In the genomic region with DNA sequence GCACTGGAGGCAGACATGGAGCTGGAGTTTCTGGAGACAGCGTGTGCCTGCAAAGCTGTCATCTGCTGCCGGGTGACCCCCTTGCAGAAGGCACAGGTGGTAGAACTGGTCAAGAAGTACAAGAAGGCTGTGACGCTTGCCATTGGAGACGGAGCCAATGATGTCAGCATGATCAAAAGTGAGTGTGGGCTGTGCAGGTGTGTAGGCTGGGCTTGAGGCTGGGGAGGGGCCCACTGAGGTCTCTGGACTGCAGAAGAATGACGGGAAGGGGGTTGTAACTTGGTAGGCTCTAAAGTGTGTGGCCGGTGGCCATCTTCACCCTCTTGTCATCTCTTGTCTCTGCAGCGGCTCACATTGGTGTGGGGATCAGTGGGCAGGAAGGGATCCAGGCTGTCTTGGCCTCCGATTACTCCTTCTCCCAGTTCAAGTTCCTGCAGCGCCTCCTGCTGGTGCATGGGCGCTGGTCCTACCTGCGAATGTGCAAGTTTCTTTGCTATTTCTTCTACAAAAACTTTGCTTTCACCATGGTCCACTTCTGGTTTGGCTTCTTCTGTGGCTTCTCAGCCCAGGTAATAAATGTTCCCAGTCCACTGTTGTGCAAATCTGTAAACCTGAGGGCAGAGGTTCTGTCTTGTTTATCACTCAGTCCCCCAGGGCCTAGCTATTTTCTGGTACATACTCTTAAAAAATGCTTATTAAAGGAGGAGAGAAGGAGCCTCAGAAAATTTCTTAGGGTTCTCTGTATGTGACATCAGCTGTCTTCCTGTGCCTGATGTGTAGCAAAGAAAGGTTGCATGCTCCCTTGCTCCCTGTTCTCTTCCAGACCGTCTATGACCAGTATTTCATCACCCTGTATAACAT, we compare ENCODE assay signal across 9 cellular contexts. TPM values are rescaled to one million over a fixed set of nuclear protein-coding genes. Genes with fewer than 3 reads are reported as not detected.
DNase-seq lines count a peak whose midpoint lies in the region; ATAC-seq, FAIRE-seq and TF ChIP-seq lines count a peak whose summit lies in the region.
"Had no signal": no experiment of that assay in that cellular context is flagged by ENCODE, and none has a peak within 500 bp of the region (broad histone marks: within the 10 kb centered on the region; RNA-seq: fewer than 3 reads in every experiment).

No MANE protein-coding gene starts in this region.

- no peaks in the 10 kb centered on the region for H4K20me1 ChIP-seq in H9 (ENCODE audit: control insufficient read depth, insufficient read depth, insufficient read length)

- H3K4me1 ChIP-seq in H9 (ENCODE audit: insufficient read depth, low read length), result no peaks in the 10 kb centered on the region
- H3K4me1 ChIP-seq in mesenchymal stem cell (ENCODE audit: control insufficient read depth, insufficient read depth, low read depth, low read length), result peaks cover 5% of the 10 kb centered on the region
- H3K4me1 ChIP-seq in transverse colon, result peaks cover 0 to 4% (median 0%) of the 10 kb centered on the region in 4 donors

- H3K79me1 ChIP-seq in H9 (ENCODE audit: insufficient read depth, low read depth, low read length, poor library complexity, severe bottlenecking), result no peaks in the 10 kb centered on the region
- no peaks in the 10 kb centered on the region for H3K79me1 ChIP-seq in mesenchymal stem cell (replicated peaks; ENCODE audit: low read length, poor library complexity, severe bottlenecking)

- no peak for TF ChIP-seq EP300 in transverse colon (IDR thresholded peaks at IDR 0.05; ENCODE audit: low read depth)

- no peak overlapping the region for H3K14ac ChIP-seq in H9 (ENCODE audit: insufficient read depth, low read length)
- no peak overlapping the region for H3K14ac ChIP-seq in mesenchymal stem cell (ENCODE audit: low read length in 2 of 2)

- no peak overlapping the region for H3K27ac ChIP-seq in H9 (ENCODE audit: insufficient read length, low read depth, low read length)
- no peak overlapping the region for H3K27ac ChIP-seq in brain microvascular endothelial cell
- no peak overlapping the region for H3K27ac ChIP-seq in mesenchymal stem cell (ENCODE audit: low read length, poor library complexity, severe bottlenecking)
- no peak overlapping the region for H3K27ac ChIP-seq in transverse colon
- H3K27ac ChIP-seq: epithelial cell of prostate had no signal

- POLR2A ChIA-PET in AG04449 (lab: Yijun Ruan, JAX), result interaction anchor here (0.9 kb wide), 1 partner anchor 23 kb away, joined by 3 read pairs; no protein-coding TSS in a partner anchor

- H3K4me3 Mint-ChIP-seq in H9, result peak overlapping the region in 1 of 2 experiments; percentile 12; a peak in 1 of 5 replicates

- no peak overlapping the region for H3K4me3 ChIP-seq in AG04449 (ENCODE audit: low read depth, low read length)
- H3K4me3 ChIP-seq in brain microvascular endothelial cell (ENCODE audit: low read depth, low read length), result no peak overlapping the region
- no peak overlapping the region for H3K4me3 ChIP-seq in mesenchymal stem cell (ENCODE audit: insufficient read depth in 1 of 2, low read depth in 1 of 2, low read length in 2 of 2)
- H3K4me3 ChIP-seq in transverse colon, result no peak overlapping the region

- TF ChIP-seq CTCF in AG04449 (IDR thresholded peaks at IDR 0.05; ENCODE audit: insufficient read depth, low read length, missing control alignments) (peak; percentile 67), H9 (conservative IDR thresholded peaks at IDR 0.05) (peak; percentile 93), brain microvascular endothelial cell (IDR thresholded peaks at IDR 0.05; ENCODE audit: low read depth, low read length, missing control alignments) (peak; percentile 87), transverse colon (IDR thresholded peaks at IDR 0.05) (peak in 4 of 5 experiments; percentile 36 to 52 (median 46))

- TF ChIP-seq POLR2A in transverse colon (IDR thresholded peaks at IDR 0.05), result no peak

- H4K5ac ChIP-seq in H9 (ENCODE audit: insufficient read length, low read depth, low read length), result no peak overlapping the region

- H3K9ac ChIP-seq in H9 (ENCODE audit: extremely low read depth, insufficient read length, low read length) (no peak overlapping the region), mesenchymal stem cell (ENCODE audit: low read length) (no peak overlapping the region)

- H2BK5ac ChIP-seq in H9 (ENCODE audit: insufficient read length, low read length), result no peak overlapping the region
- no peak overlapping the region for H2BK5ac ChIP-seq in mesenchymal stem cell (ENCODE audit: low read depth, low read length, poor library complexity, severe bottlenecking)

- H2BK120ac ChIP-seq in H9 (ENCODE audit: low read depth, low read length, poor library complexity, severe bottlenecking), result no peak overlapping the region
- H2BK120ac ChIP-seq in mesenchymal stem cell (ENCODE audit: low read depth, low read length), result no peak overlapping the region

- FAIRE-seq in TTC549 (lab: Jason Lieb, UNC), result peak; percentile 86

- H3K23ac ChIP-seq in H9 (ENCODE audit: insufficient read length, low read depth, low read length), result no peak overlapping the region
- H3K23ac ChIP-seq in mesenchymal stem cell (ENCODE audit: low read length in 2 of 2), result no peak overlapping the region

- no peaks in the 10 kb centered on the region for H3K79me2 ChIP-seq in H9 (ENCODE audit: insufficient read depth, low read length)

- in situ Hi-C loops in brain microvascular endothelial cell (cut with HindIII; ENCODE audit: low pct_ligation_motif_present, low sequenced_read_pairs) (loop anchor here (25.0 kb wide), 1 partner anchor 108 kb away; no protein-coding TSS in a partner anchor), transverse colon (cut with MboI; ENCODE audit: low pct_ligation_motif_present in 1 of 4, low pct_unique_long_range_greater_than_20kb in 1 of 4, low sequenced_read_pairs in 3 of 4) (no loop called here)

- H2BK12ac ChIP-seq in H9 (ENCODE audit: insufficient read length, low read depth, low read length), result no peak overlapping the region
- no peak overlapping the region for H2BK12ac ChIP-seq in mesenchymal stem cell (ENCODE audit: low read length in 2 of 2)

- ATAC-seq in GM21526 (IDR thresholded peaks at IDR 0.05; ENCODE audit: low FRiP score, unreplicated experiment) (no peak), GM21717 (IDR thresholded peaks at IDR 0.05; ENCODE audit: unreplicated experiment) (no peak)

- CTCF ChIA-PET in AG04449 (lab: Yijun Ruan, JAX), result interaction anchor here (0.7 to 23.5 kb wide), 4 partner anchors 10 to 16 kb away, joined by 3 to 546 read pairs (median 4); partner anchors contain the start of genes AQP10 and ATP8B2

- H3K18ac ChIP-seq in H9 (ENCODE audit: insufficient read length, low read depth, low read length) (no peak overlapping the region), mesenchymal stem cell (ENCODE audit: low read depth in 1 of 2, low read length in 2 of 2) (no peak overlapping the region)

- intact Hi-C loops in transverse colon (cut with DNase I; ENCODE audit: low total_unique reads), result no loop called here

- H2AK5ac ChIP-seq in H9 (ENCODE audit: insufficient read length, low read length) (no peak overlapping the region), mesenchymal stem cell (ENCODE audit: low read length, severe bottlenecking) (no peak overlapping the region)

- no peak overlapping the region; the same call in 1 of the 2 replicates for H2BK15ac ChIP-seq in H9 (ENCODE audit: low read depth, low read length)
- no peak overlapping the region for H2BK15ac ChIP-seq in mesenchymal stem cell (ENCODE audit: low read depth, poor library complexity, severe bottlenecking)

- H3K36me3 Mint-ChIP-seq in H9 (ENCODE audit: insufficient read depth in 1 of 3, low read depth in 3 of 3), result peaks cover 55 to 89% (median 86%) of the 10 kb centered on the region in 3 experiments

- H4K91ac ChIP-seq in H9 (ENCODE audit: insufficient read length, low read depth, low read length) (no peak overlapping the region), mesenchymal stem cell (ENCODE audit: low read length) (no peak overlapping the region)

- no peak for DNase-seq in AG04449 (ENCODE audit: low read depth, low spot score)
- peak; percentile 80 for DNase-seq in H9
- peak; percentile 18 for DNase-seq in brain microvascular endothelial cell
- DNase-seq in mesenchymal stem cell, result peak; percentile 45
- peak; percentile 57 for DNase-seq in transverse colon

- H3K36me3 ChIP-seq in brain microvascular endothelial cell (replicated peaks) (peaks cover 88% of the 10 kb centered on the region), mesenchymal stem cell (ENCODE audit: control insufficient read depth in 1 of 2, insufficient read depth in 2 of 2, low read depth in 1 of 2, low read length in 2 of 2) (peaks cover 89 to 96% of the 10 kb centered on the region in 2 experiments), transverse colon (peaks cover 0 to 9% (median 0%) of the 10 kb centered on the region in 4 donors)

- peak overlapping the region in 2 of 3 experiments; percentile 44 to 68; a peak in 2 of 7 replicates for H3K27ac Mint-ChIP-seq in H9

- no peak overlapping the region for H3K4ac ChIP-seq in H9 (ENCODE audit: low read depth, low read length)
- H3K4ac ChIP-seq in mesenchymal stem cell (ENCODE audit: low read depth in 1 of 2, low read length in 2 of 2), result no peak overlapping the region

- H3K9me3 Mint-ChIP-seq in H9, result no peaks in the 10 kb centered on the region

- no peaks in the 10 kb centered on the region for H3K27me3 ChIP-seq in H9 (ENCODE audit: insufficient read depth, low read length)
- no peaks in the 10 kb centered on the region for H3K27me3 ChIP-seq in brain microvascular endothelial cell (replicated peaks)
- no peaks in the 10 kb centered on the region for H3K27me3 ChIP-seq in mesenchymal stem cell (ENCODE audit: control insufficient read depth in 1 of 2, insufficient read depth in 1 of 2, low read length in 2 of 2)
- H3K27me3 ChIP-seq in transverse colon, result no peaks in the 10 kb centered on the region

- H3K9me3 ChIP-seq in H9 (ENCODE audit: control insufficient read depth, low read depth, low read length), result no peaks in the 10 kb centered on the region
- H3K9me3 ChIP-seq in mesenchymal stem cell (ENCODE audit: control insufficient read depth, low read length), result no peaks in the 10 kb centered on the region
- H3K9me3 ChIP-seq in transverse colon, result no peaks in the 10 kb centered on the region

- H3K4me2 ChIP-seq in H9 (ENCODE audit: insufficient read depth, insufficient read length, low read length) (no peak overlapping the region), mesenchymal stem cell (ENCODE audit: low read length, poor library complexity, severe bottlenecking) (no peak overlapping the region)

- no peak overlapping the region for H3T11ph ChIP-seq in H9 (ENCODE audit: low read length)

- no peaks in the 10 kb centered on the region; the same call in 1 of the 2 replicates for H3K27me3 Mint-ChIP-seq in H9 (ENCODE audit: low read depth)

- H3K23me2 ChIP-seq in H9 (ENCODE audit: insufficient read length, low read depth, low read length, poor library complexity, severe bottlenecking), result no peaks in the 10 kb centered on the region

- no peak overlapping the region for H3K56ac ChIP-seq in H9 (ENCODE audit: insufficient read length, low read depth, low read length)

- H3K4me1 Mint-ChIP-seq in H9, result peaks cover 9 to 14% of the 10 kb centered on the region in 2 experiments

- H2BK20ac ChIP-seq in H9 (ENCODE audit: low read depth, low read length, poor library complexity, severe bottlenecking), result no peak overlapping the region

- no peak overlapping the region for H2AFZ ChIP-seq in H9 (ENCODE audit: low read length)
- H2AFZ ChIP-seq in mesenchymal stem cell (ENCODE audit: low read depth, low read length), result no peak overlapping the region

- H4K8ac ChIP-seq in H9 (replicated peaks; ENCODE audit: insufficient read length, low read depth, low read length) (no peak overlapping the region), mesenchymal stem cell (ENCODE audit: low read length) (no peak overlapping the region)

- no CpG with 5 or more reads among the region's 12 CpGs for WGBS in H9 (ENCODE audit: extremely low coverage, insufficient read length, low lambda C conversion rate)
- 90% methylated on average over 12 of the region's 12 CpGs for WGBS in mesenchymal stem cell
- 73 to 81% methylated on average over 4 to 12 of the region's 12 CpGs for WGBS in transverse colon (ENCODE audit: low coverage in 1 of 2), 2 donors

RNA-seq across cellular contexts. Expression of gene ATP8B2, which starts 19.9 kb away (rescaled TPM):
- total RNA-seq in H9 (2021) (37.6 and 38.7 TPM in 2 replicates), transverse colon (10 to 100 TPM in 3 of 4 donors, 1 to 10 TPM in 1; 6.0 to 78.6 (median 24.9) TPM)
- 50.2 TPM for polyA plus RNA-seq in mesenchymal stem cell (2013, experiment 1 of 2)
- polyA plus RNA-seq in mesenchymal stem cell (2013, experiment 2 of 2), result 47.9 TPM

RNA-seq across cellular contexts. Expression of gene AQP10, which starts 24.3 kb away (rescaled TPM):
- total RNA-seq in H9 (2021) (not detected in 2 replicates), transverse colon (not detected)
- not detected for polyA plus RNA-seq in mesenchymal stem cell (2013, experiment 1 of 2)
- not detected for polyA plus RNA-seq in mesenchymal stem cell (2013, experiment 2 of 2)

RNA-seq across cellular contexts. Expression of gene IL6R, which starts 59.9 kb away (rescaled TPM):
- total RNA-seq in H9 (2021) (1.7 and 2.8 TPM in 2 replicates), transverse colon (100 to 1,000 TPM in 1 of 4 donors, 10 to 100 TPM in 3; 10.7 to 107 (median 77.3) TPM)
- 9.3 TPM for polyA plus RNA-seq in mesenchymal stem cell (2013, experiment 1 of 2)
- polyA plus RNA-seq in mesenchymal stem cell (2013, experiment 2 of 2), result 9.8 TPM
